Comparison of ENCODE assay signal across 12 cellular contexts in genomic region chr2:199798881-199799580, GRCh38. TPM values are rescaled to one million over a fixed set of nuclear protein-coding genes. Genes with fewer than 3 reads are reported as not detected.
DNase-seq lines count a peak whose midpoint lies in the region; ATAC-seq, FAIRE-seq and TF ChIP-seq lines count a peak whose summit lies in the region.
"Had no signal": no experiment of that assay in that cellular context is flagged by ENCODE, and none has a peak within 500 bp of the region (broad histone marks: within the 10 kb centered on the region; RNA-seq: fewer than 3 reads in every experiment).

No MANE protein-coding gene starts in this region.

- no peak overlapping the region for H3K4me2 ChIP-seq in Karpas-422 (ENCODE audit: low read depth, low read length, poor library complexity, severe bottlenecking)

- no peak for FAIRE-seq in small intestine (lab: Jason Lieb, UNC)
- FAIRE-seq: TTC549 had no signal

- no peak overlapping the region for H3K9ac ChIP-seq in Karpas-422 (ENCODE audit: low read length)

- intact Hi-C loops in dorsolateral prefrontal cortex (cut with DNase I), result loop anchor here (1.0 to 5.0 kb wide), 4 partner anchors 33 to 53 kb away; partner anchors contain the start of gene FTCDNL1 (in 1 of the 2)

- H3K9me2 ChIP-seq in Karpas-422 (replicated peaks; ENCODE audit: insufficient read depth, low read length), result no peaks in the 10 kb centered on the region

- no peak for ATAC-seq in GM18861 (IDR thresholded peaks at IDR 0.05; ENCODE audit: unreplicated experiment)
- ATAC-seq: activated naive CD8-positive, alpha-beta T cell treated with anti-CD3 and anti-CD28 coated beads, Interleukin-2, amount 50 U/mL, for 24 hours; Panc1 had no signal

- peak in 5 of 56 donors; percentile 8 to 26 (median 13) for TF ChIP-seq CTCF in dorsolateral prefrontal cortex (IDR thresholded peaks at IDR 0.05 in 54 of 56, conservative IDR thresholded peaks at IDR 0.05 in 2 of 56; ENCODE audit: low read depth in 1 of 56, partially characterized antibody in 56 of 56)

- no peaks in the 10 kb centered on the region for H4K20me1 ChIP-seq in Karpas-422 (ENCODE audit: insufficient read depth, low read depth, low read length)

- no peaks in the 10 kb centered on the region for H3K79me2 ChIP-seq in Karpas-422 (ENCODE audit: low read length)

- H3K36me3 ChIP-seq in Karpas-422 (ENCODE audit: insufficient read depth, low read length) (no peaks in the 10 kb centered on the region), small intestine (ENCODE audit: control insufficient read depth in 2 of 2, insufficient read depth in 2 of 2, low read length in 2 of 2) (no peaks in the 10 kb centered on the region)

- H3K27me3 ChIP-seq in dorsolateral prefrontal cortex (no peaks in the 10 kb centered on the region), Karpas-422 (ENCODE audit: low read length) (no peaks in the 10 kb centered on the region), small intestine (ENCODE audit: control insufficient read depth in 2 of 2, insufficient read depth in 2 of 2, low read length in 2 of 2) (no peaks in the 10 kb centered on the region)

- H3K9me3 ChIP-seq in Karpas-422 (ENCODE audit: low read length) (no peaks in the 10 kb centered on the region), small intestine (ENCODE audit: control insufficient read depth, low read depth) (no peaks in the 10 kb centered on the region)

- DNase-seq in NCI-H69 (lab: John Stamatoyannopoulos, UW) (peak; percentile 26), dorsolateral prefrontal cortex (peak; percentile 18 to 67 (median 56)), lung microvascular endothelial cell (ENCODE audit: low read depth in 2 of 2) (peak; percentile 14 to 16), superior temporal gyrus (ENCODE audit: extremely low spot score) (peak; percentile 89), Karpas-422 (no peak), small intestine (no peak)
- DNase-seq: activated naive CD8-positive, alpha-beta T cell treated with anti-CD3 and anti-CD28 coated beads, Interleukin-2, amount 50 U/mL, for 24 hours; nephron progenitor cell; stimulated activated naive CD4-positive, alpha-beta T cell treated with Interleukin-2 at 50 U/mL for 16 hours had no signal

- WGBS in small intestine, 3 donors, result 43 to 65% (median 65%) methylated on average over 9 of the region's 9 CpGs

- H3K4me3 ChIP-seq in dorsolateral prefrontal cortex, result peak overlapping the region in 37 of 59 donors; percentile 1 to 54 (median 28)
- no peak overlapping the region for H3K4me3 ChIP-seq in Karpas-422 (ENCODE audit: low read length)
- H3K4me3 ChIP-seq in small intestine (ENCODE audit: low read depth in 1 of 2, low read length in 2 of 2), result no peak overlapping the region

- H3K27ac ChIP-seq in dorsolateral prefrontal cortex (peak overlapping the region in 58 of 59 donors; percentile 55 to 96 (median 85)), Karpas-422 (ENCODE audit: low read length) (no peak overlapping the region), small intestine (ENCODE audit: low read depth in 1 of 2, low read length in 1 of 2) (no peak overlapping the region)

- no peak overlapping the region for H2AFZ ChIP-seq in Karpas-422 (ENCODE audit: low read length)

- H3K4me1 ChIP-seq in Karpas-422 (ENCODE audit: low read length) (no peaks in the 10 kb centered on the region), small intestine (ENCODE audit: control insufficient read depth in 2 of 2, insufficient read depth in 1 of 2, low read depth in 1 of 2, low read length in 1 of 2) (no peaks in the 10 kb centered on the region)

RNA-seq across cellular contexts. Expression of gene FTCDNL1, which starts 52.0 kb away (rescaled TPM):
- total RNA-seq in dorsolateral prefrontal cortex (10 to 100 TPM in 110 of 120 experiments, 1 to 10 TPM in 10; 7.2 to 25.1 (median 14.7) TPM), lung microvascular endothelial cell (0.40 and 0.44 TPM in 2 replicates)
- 0.94 and 1.9 TPM in 2 replicates for total RNA-seq in Karpas-422 (2014; rRNA removed; shearing (Covaris generic); ENCODE audit: low replicate concordance)
- polyA plus RNA-seq in small intestine, result under 1 TPM; 0.54 to 0.89 (median 0.81) TPM

Comparison
In these comparisons a context has a peak if more than half of its experiments do, and no peak if none do; other contexts are left out.
1. DNase-seq: peak in NCI-H69 (single experiment), dorsolateral prefrontal cortex (10 of 10), lung microvascular endothelial cell (2 of 2) and superior temporal gyrus (single experiment); none in Karpas-422 (single experiment) and small intestine (single experiment).
2. H3K27ac ChIP-seq: peak in dorsolateral prefrontal cortex (58 of 59); none in Karpas-422 (single experiment) and small intestine (0 of 2).
3. H3K4me3 ChIP-seq: peak in dorsolateral prefrontal cortex (37 of 59); none in Karpas-422 (single experiment) and small intestine (0 of 2).